ENCODE assay signal across 12 cellular contexts in the genomic region with DNA sequence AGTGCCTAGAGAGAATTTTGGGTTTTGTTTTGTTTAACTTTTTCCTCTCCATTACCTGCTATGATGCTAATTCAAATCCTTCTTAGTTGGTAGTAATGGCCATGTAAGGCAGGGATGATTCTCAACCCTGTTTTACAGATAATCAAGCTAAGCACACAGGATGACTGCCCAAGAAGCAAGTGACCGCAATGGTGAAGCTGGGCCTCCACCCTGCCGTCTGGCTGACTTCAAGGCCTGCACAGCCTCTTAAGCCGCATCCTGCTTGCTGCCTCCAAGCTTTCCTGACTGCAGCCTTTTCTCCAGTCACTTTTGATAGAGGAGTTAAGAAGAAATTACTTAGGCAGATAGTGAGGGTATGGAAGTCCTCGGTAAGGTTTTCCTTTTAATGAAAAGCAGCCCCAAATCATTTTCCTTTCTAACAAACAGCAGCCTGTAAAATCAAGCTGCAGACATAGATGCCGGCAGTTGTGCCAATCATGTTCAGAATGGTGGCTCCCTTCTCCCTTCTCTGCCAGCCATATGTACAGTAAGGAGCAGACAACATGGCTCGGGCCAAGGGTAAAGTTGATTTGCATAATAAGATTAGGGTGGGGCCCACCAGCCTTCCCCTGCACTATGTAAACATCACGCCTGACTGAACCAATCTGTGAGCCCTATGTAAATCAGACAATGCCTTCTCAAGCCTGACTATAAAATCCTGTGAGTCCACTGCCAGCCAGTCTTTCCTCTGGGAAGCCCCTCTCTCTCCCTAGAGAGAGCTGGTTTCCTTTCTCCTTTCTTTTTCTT. TPM values are rescaled to one million over a fixed set of nuclear protein-coding genes. Genes with fewer than 3 reads are reported as not detected.
DNase-seq lines count a peak whose midpoint lies in the region; ATAC-seq, FAIRE-seq and TF ChIP-seq lines count a peak whose summit lies in the region.
"Had no signal": no experiment of that assay in that cellular context is flagged by ENCODE, and none has a peak within 500 bp of the region (broad histone marks: within the 10 kb centered on the region; RNA-seq: fewer than 3 reads in every experiment).

No MANE protein-coding gene starts in this region.

- H3K27ac ChIP-seq in HepG2 (ENCODE audit: extremely low read length, insufficient read depth, low read length) (no peak overlapping the region), right lobe of liver (no peak overlapping the region), endothelial cell of umbilical vein (ENCODE audit: insufficient read depth, low read depth, low read length) (no peak overlapping the region), uterus (peak overlapping the region; percentile 20 to 52), aorta (ENCODE audit: low read depth in 1 of 2, low read length in 2 of 2) (no peak overlapping the region), sigmoid colon (no peak overlapping the region)
- H3K27ac ChIP-seq: C4-2B had no signal

- TF ChIP-seq CTCF in HepG2 (CRISPR knock-in tag; IDR thresholded peaks at IDR 0.05) (no peak), right lobe of liver (IDR thresholded peaks at IDR 0.05) (no peak), endothelial cell of umbilical vein (IDR thresholded peaks at IDR 0.05; ENCODE audit: extremely low read depth in 1 of 2, insufficient read depth in 1 of 2, low read depth in 1 of 2, low read length in 2 of 2) (no peak), uterus (IDR thresholded peaks at IDR 0.05) (no peak), sigmoid colon (IDR thresholded peaks at IDR 0.05) (no peak)

- H3K9me3 Mint-ChIP-seq in activated T-helper 1 cell treated with anti-CD3 and anti-CD28 coated beads, Interleukin-12 subunit alpha, Interleukin-12 subunit beta, Interleukin-2, Interleukin-4 antibody, amounts not matched to agents 30 ng/mL and 10 ng/mL and 1 ng/mL, durations not matched to agents 14 hours and 24 hours and 36 hours = no peaks in the 10 kb centered on the region

- no peak for TF ChIP-seq EP300 in HepG2 (IDR thresholded peaks at IDR 0.05; ENCODE audit: low read depth in 2 of 2, low read length in 2 of 2)
- TF ChIP-seq EP300 in HepG2 (CRISPR knock-in tag; IDR thresholded peaks at IDR 0.05; ENCODE audit: borderline replicate concordance) = no peak
- no peak for TF ChIP-seq EP300 in sigmoid colon (IDR thresholded peaks at IDR 0.05)

- intact Hi-C loops in HepG2 (cut with micrococcal nuclease; ENCODE audit: unreplicated experiment) (no loop called here), right lobe of liver (cut with DNase I) (no loop called here), endothelial cell of umbilical vein (cut with micrococcal nuclease) (no loop called here), uterus (cut with DNase I; ENCODE audit: low total_unique reads) (no loop called here), aorta (cut with DNase I) (no loop called here), sigmoid colon (cut with DNase I) (no loop called here)
- intact Hi-C loops in activated T-helper 1 cell treated with anti-CD3 and anti-CD28 coated beads, Interleukin-12 subunit alpha, Interleukin-12 subunit beta, Interleukin-2, Interleukin-4 antibody, amounts not matched to agents 30 ng/mL and 10 ng/mL and 1 ng/mL, durations not matched to agents 14 hours and 24 hours and 36 hours (cut with micrococcal nuclease) = no loop called here

- no peaks in the 10 kb centered on the region for H3K36me3 Mint-ChIP-seq in activated T-helper 1 cell treated with anti-CD3 and anti-CD28 coated beads, Interleukin-12 subunit alpha, Interleukin-12 subunit beta, Interleukin-2, Interleukin-4 antibody, amounts not matched to agents 30 ng/mL and 10 ng/mL and 1 ng/mL, durations not matched to agents 14 hours and 24 hours and 36 hours (ENCODE audit: low read depth)
- H3K36me3 Mint-ChIP-seq: activated naive CD8-positive, alpha-beta T cell had no signal

- H4K20me1 ChIP-seq in HepG2 (ENCODE audit: insufficient read depth, low read length) (no peaks in the 10 kb centered on the region), endothelial cell of umbilical vein (replicated peaks; ENCODE audit: control insufficient read depth, extremely low read depth, insufficient read depth, low read length) (no peaks in the 10 kb centered on the region)

- TF ChIP-seq RAD21 in HepG2 (CRISPR knock-in tag; IDR thresholded peaks at IDR 0.05) = no peak

- ATAC-seq in HepG2 = peak; percentile 87
- no peak for ATAC-seq in right lobe of liver
- no peak for ATAC-seq in aorta (ENCODE audit: low FRiP score)

- H3K4me2 ChIP-seq in HepG2 (ENCODE audit: low read depth, low read length) (peak overlapping the region; percentile 76), endothelial cell of umbilical vein (ENCODE audit: insufficient read depth, low read length) (no peak overlapping the region)

- no peaks in the 10 kb centered on the region for H3K9me3 ChIP-seq in HepG2 (ENCODE audit: low read length)
- H3K9me3 ChIP-seq in right lobe of liver = no peaks in the 10 kb centered on the region
- no peaks in the 10 kb centered on the region for H3K9me3 ChIP-seq in endothelial cell of umbilical vein (replicated peaks; ENCODE audit: control insufficient read depth, insufficient read depth, low read length)
- H3K9me3 ChIP-seq in uterus = no peaks in the 10 kb centered on the region
- H3K9me3 ChIP-seq in aorta (ENCODE audit: control insufficient read depth, low read length) = no peaks in the 10 kb centered on the region
- no peaks in the 10 kb centered on the region for H3K9me3 ChIP-seq in sigmoid colon

- H2AFZ ChIP-seq in HepG2 (ENCODE audit: low read length) (peak overlapping the region; percentile 59), endothelial cell of umbilical vein (ENCODE audit: low read depth, low read length) (peak overlapping the region; percentile 60)

- POLR2A ChIA-PET in HepG2 (lab: Yijun Ruan, JAX) = interaction anchor here (5.2 kb wide), 1 partner anchor 9 kb away, joined by 40 read pairs; a partner anchor contains a TSS
- POLR2A ChIA-PET in endothelial cell of umbilical vein (lab: Charles Lee) = interaction anchor here (1.3 kb wide), 1 partner anchor 9 kb away, joined by 5 read pairs; a partner anchor contains a TSS

- H3K4me1 Mint-ChIP-seq in activated T-helper 1 cell treated with anti-CD3 and anti-CD28 coated beads, Interleukin-12 subunit alpha, Interleukin-12 subunit beta, Interleukin-2, Interleukin-4 antibody, amounts not matched to agents 30 ng/mL and 10 ng/mL and 1 ng/mL, durations not matched to agents 14 hours and 24 hours and 36 hours (ENCODE audit: low read depth) = no peaks in the 10 kb centered on the region

- WGBS in HepG2 (ENCODE audit: low lambda C conversion rate) = 40% methylated on average over 7 of the region's 7 CpGs
- 76% methylated on average over 6 of the region's 7 CpGs for WGBS in right lobe of liver (ENCODE audit: insufficient coverage, low coverage, low lambda C conversion rate, missing lambda C conversion rate)
- WGBS in aorta, 2 donors = 88 to 93% methylated on average over 7 of the region's 7 CpGs
- WGBS in sigmoid colon, 2 donors = 78 to 80% methylated on average over 7 of the region's 7 CpGs

- peak; percentile 37 for DNase-seq in HepG2 (ENCODE audit: low spot score)
- no peak for DNase-seq in right lobe of liver
- peak; percentile 94 for DNase-seq in NCI-H524 treated with DMSO at 0.1 percent for 48 hours (lab: John Stamatoyannopoulos, UW)
- DNase-seq in endothelial cell of umbilical vein (ENCODE audit: low read depth, low spot score) = peak; percentile 68
- DNase-seq in uterus = no peak
- no peak for DNase-seq in aorta
- DNase-seq in activated T-helper 1 cell treated with anti-CD3 and anti-CD28 coated beads, Interleukin-12 subunit alpha, Interleukin-12 subunit beta, Interleukin-2, Interleukin-4 antibody, amounts not matched to agents 30 ng/mL and 10 ng/mL and 1 ng/mL, durations not matched to agents 14 hours and 24 hours and 36 hours (ENCODE audit: low spot score) = no peak
- no peak for DNase-seq in sigmoid colon
- DNase-seq: H7, left cardiac atrium had no signal

- no peaks in the 10 kb centered on the region for H3K9me1 ChIP-seq in endothelial cell of umbilical vein (replicated peaks; ENCODE audit: control insufficient read depth, extremely low read depth, insufficient read depth, low read length)

- H3K9ac ChIP-seq in HepG2 (ENCODE audit: insufficient read depth, low read depth, low read length) (no peak overlapping the region), endothelial cell of umbilical vein (replicated peaks; ENCODE audit: extremely low read depth, insufficient read depth, low read length) (no peak overlapping the region)

- H3K4me1 ChIP-seq in HepG2 (ENCODE audit: insufficient read depth, low read length) (peaks cover 15% of the 10 kb centered on the region), right lobe of liver (no peaks in the 10 kb centered on the region), endothelial cell of umbilical vein (ENCODE audit: control insufficient read depth, extremely low read depth, insufficient read depth, low read length) (no peaks in the 10 kb centered on the region), uterus (no peaks in the 10 kb centered on the region), aorta (ENCODE audit: control insufficient read depth in 1 of 2, insufficient read depth in 2 of 2, low read length in 2 of 2) (no peaks in the 10 kb centered on the region), sigmoid colon (no peaks in the 10 kb centered on the region)

- no peak for FAIRE-seq in HepG2 (lab: Jason Lieb, UNC)
- FAIRE-seq in endothelial cell of umbilical vein (lab: Jason Lieb, UNC) = no peak

- CTCF ChIA-PET in HepG2 (lab: Yijun Ruan, JAX; ENCODE audit: low intra/inter-chr PET ratio, low total read pairs) = no interaction called here
- CTCF ChIA-PET in endothelial cell of umbilical vein (lab: Charles Lee) = no interaction called here

- TF ChIP-seq POLR2A in HepG2 (IDR thresholded peaks at IDR 0.05; ENCODE audit: insufficient read depth in 1 of 2, low read depth in 2 of 2, low read length in 2 of 2) (0 out of 4 replicates have a peak, but pooled peaks of 1 of the 2 experiments have one; percentile 26), right lobe of liver (IDR thresholded peaks at IDR 0.05) (no peak), endothelial cell of umbilical vein (IDR thresholded peaks at IDR 0.05; ENCODE audit: low read depth, low read length) (no peak), uterus (IDR thresholded peaks at IDR 0.05) (no peak), sigmoid colon (IDR thresholded peaks at IDR 0.05) (no peak)

- no TSS peak for BruUV-seq in HepG2 (replicated peaks; lab: Mats Ljungman, UMichigan)
- BruUV-seq in endothelial cell of umbilical vein (replicated peaks; lab: Mats Ljungman, UMichigan) = no TSS peak

- H3K79me2 ChIP-seq in HepG2 (ENCODE audit: insufficient read depth, low read length) = no peaks in the 10 kb centered on the region
- no peaks in the 10 kb centered on the region for H3K79me2 ChIP-seq in endothelial cell of umbilical vein (ENCODE audit: control insufficient read depth, insufficient read depth, low read length)

- H3K27me3 Mint-ChIP-seq in activated T-helper 1 cell treated with anti-CD3 and anti-CD28 coated beads, Interleukin-12 subunit alpha, Interleukin-12 subunit beta, Interleukin-2, Interleukin-4 antibody, amounts not matched to agents 30 ng/mL and 10 ng/mL and 1 ng/mL, durations not matched to agents 14 hours and 24 hours and 36 hours (ENCODE audit: insufficient read depth) = peaks cover 3% of the 10 kb centered on the region
- H3K27me3 Mint-ChIP-seq: activated naive CD8-positive, alpha-beta T cell had no signal

- no peak overlapping the region for H3K4me3 Mint-ChIP-seq in activated T-helper 1 cell treated with anti-CD3 and anti-CD28 coated beads, Interleukin-12 subunit alpha, Interleukin-12 subunit beta, Interleukin-2, Interleukin-4 antibody, amounts not matched to agents 30 ng/mL and 10 ng/mL and 1 ng/mL, durations not matched to agents 14 hours and 24 hours and 36 hours
- H3K4me3 Mint-ChIP-seq: activated naive CD8-positive, alpha-beta T cell had no signal

- H3K27ac Mint-ChIP-seq in activated T-helper 1 cell treated with anti-CD3 and anti-CD28 coated beads, Interleukin-12 subunit alpha, Interleukin-12 subunit beta, Interleukin-2, Interleukin-4 antibody, amounts not matched to agents 30 ng/mL and 10 ng/mL and 1 ng/mL, durations not matched to agents 14 hours and 24 hours and 36 hours = no peak overlapping the region
- H3K27ac Mint-ChIP-seq: activated naive CD8-positive, alpha-beta T cell had no signal

- dilution Hi-C loops in endothelial cell of umbilical vein (cut with MboI; ENCODE audit: extremely low pct_ligation_motif_present, low sequenced_read_pairs) = no loop called here

- in situ Hi-C loops in HepG2 (cut with HindIII; ENCODE audit: extremely low pct_ligation_motif_present, low pct_unique_long_range_greater_than_20kb) = no loop called here

- no peaks in the 10 kb centered on the region for H3K36me3 ChIP-seq in HepG2 (replicated peaks in 1 of 2; ENCODE audit: control insufficient read depth in 1 of 2, insufficient read depth in 2 of 2, low read length in 2 of 2)
- no peaks in the 10 kb centered on the region for H3K36me3 ChIP-seq in right lobe of liver
- no peaks in the 10 kb centered on the region for H3K36me3 ChIP-seq in endothelial cell of umbilical vein (ENCODE audit: control insufficient read depth in 2 of 2, extremely low read depth in 1 of 2, insufficient read depth in 2 of 2, low read length in 2 of 2)
- no peaks in the 10 kb centered on the region for H3K36me3 ChIP-seq in uterus
- H3K36me3 ChIP-seq in aorta (ENCODE audit: control insufficient read depth in 1 of 2, insufficient read depth in 2 of 2, low read length in 1 of 2) = no peaks in the 10 kb centered on the region
- H3K36me3 ChIP-seq in sigmoid colon = no peaks in the 10 kb centered on the region

- H3K27me3 ChIP-seq in HepG2 (ENCODE audit: control insufficient read depth in 1 of 2, insufficient read depth in 2 of 2, low read length in 2 of 2) (no peaks in the 10 kb centered on the region), right lobe of liver (no peaks in the 10 kb centered on the region), endothelial cell of umbilical vein (ENCODE audit: control insufficient read depth in 2 of 2, insufficient read depth in 2 of 2, low read length in 2 of 2) (no peaks in the 10 kb centered on the region), uterus (no peaks in the 10 kb centered on the region), aorta (ENCODE audit: control insufficient read depth in 1 of 2, insufficient read depth in 2 of 2, low read length in 1 of 2) (no peaks in the 10 kb centered on the region), sigmoid colon (no peaks in the 10 kb centered on the region)

- H3K4me3 ChIP-seq in HepG2 (replicated peaks in 1 of 3; ENCODE audit: insufficient read depth in 1 of 3, low read depth in 2 of 3, low read length in 3 of 3) (peak overlapping the region; percentile 5 to 45 (median 40); a peak in 4 of 6 replicates), right lobe of liver (no peak overlapping the region), endothelial cell of umbilical vein (replicated peaks in 1 of 3; ENCODE audit: insufficient read depth in 1 of 3, low read depth in 1 of 3, low read length in 3 of 3) (no peak overlapping the region), uterus (no peak overlapping the region), aorta (ENCODE audit: low read length in 2 of 2) (no peak overlapping the region), sigmoid colon (no peak overlapping the region)

RNA-seq across cellular contexts. Expression of a gene that starts 8.8 kb away (rescaled TPM):
- total RNA-seq in HepG2 (2016; rRNA removed; fragmentation: Illumina TruSeq; extraction: Trizol) (4.2 and 4.7 TPM in 2 replicates), right lobe of liver (10 to 100 TPM; 18.9 to 29.5 (median 24.4) TPM), endothelial cell of umbilical vein (10.7 and 14.3 TPM in 2 replicates), uterus (10 to 100 TPM in 3 of 4 donors, 1 to 10 TPM in 1; 3.1 to 40.0 (median 17.4) TPM), aorta (10 to 100 TPM; 24.2 to 27.9 TPM), sigmoid colon (10 to 100 TPM in 3 of 4 donors, 1 to 10 TPM in 1; 9.7 to 20.1 (median 14.2) TPM)
- total RNA-seq in HepG2 (2016; cell fraction: cytosol; rRNA removed; fragmentation: Illumina TruSeq; extraction: Trizol; ENCODE audit: low read depth) = 3.1 and 3.7 TPM in 2 replicates
- total RNA-seq in HepG2 (2016; cell fraction: insoluble cytoplasmic fraction; rRNA removed; fragmentation: Illumina TruSeq; extraction: Trizol) = 4.2 and 4.6 TPM in 2 replicates
- total RNA-seq in HepG2 (2016; cell fraction: membrane; rRNA removed; fragmentation: Illumina TruSeq; extraction: Trizol) = 6.8 and 7.1 TPM in 2 replicates
- total RNA-seq in HepG2 (2016; cell fraction: nucleus; rRNA removed; fragmentation: Illumina TruSeq; extraction: Trizol) = 4.9 and 6.3 TPM in 2 replicates
- polyA plus RNA-seq in HepG2 (2011; rRNA removed) (9.5 and 12.4 TPM in 2 replicates), endothelial cell of umbilical vein (9.0 and 11.4 TPM in 2 replicates), aorta (10 to 100 TPM; 25.2 to 25.9 TPM), sigmoid colon (10 to 100 TPM in 1 of 3 donors, 1 to 10 TPM in 2; 8.3 to 12.6 (median 9.9) TPM)
- 5.5 and 9.1 TPM in 2 replicates for polyA plus RNA-seq in HepG2 (2011; cell fraction: cytosol; rRNA removed)
- 2.7 and 3.3 TPM in 2 replicates for polyA plus RNA-seq in HepG2 (2011; cell fraction: nucleus; rRNA removed)
- polyA plus RNA-seq in HepG2 (2012) = 7.0 and 9.5 TPM in 2 replicates
- 6.5 and 7.1 TPM in 2 replicates for polyA plus RNA-seq in HepG2 (2016; cell fraction: cytosol; fragmentation: Illumina TruSeq; extraction: Trizol; ENCODE audit: low read depth)
- 4.9 and 5.4 TPM in 2 replicates for polyA plus RNA-seq in HepG2 (2016; cell fraction: insoluble cytoplasmic fraction; fragmentation: Illumina TruSeq; extraction: Trizol; ENCODE audit: low read depth)
- 7.9 and 8.2 TPM in 2 replicates for polyA plus RNA-seq in HepG2 (2016; cell fraction: membrane; fragmentation: Illumina TruSeq; extraction: Trizol; ENCODE audit: low read depth)
- polyA plus RNA-seq in HepG2 (2016; cell fraction: nucleus; fragmentation: Illumina TruSeq; extraction: Trizol; ENCODE audit: insufficient read depth, low read depth) = 6.4 and 7.2 TPM in 2 replicates
- 1.2 and 3.8 TPM in 2 replicates for polyA minus RNA-seq in HepG2 (2011; rRNA and poly(A)+ RNA removed; ENCODE audit: low replicate concordance)
- 5.8 and 7.9 TPM in 2 replicates for polyA minus RNA-seq in HepG2 (2011; cell fraction: cytosol; rRNA and poly(A)+ RNA removed)
- polyA minus RNA-seq in HepG2 (2011; cell fraction: nucleus; rRNA and poly(A)+ RNA removed) = 11.7 and 11.8 TPM in 2 replicates
- 9.5 and 11.5 TPM in 2 replicates for polyA plus RNA-seq in endothelial cell of umbilical vein (2011; cell fraction: cytosol; rRNA removed)
- 7.0 and 7.9 TPM in 2 replicates for polyA plus RNA-seq in endothelial cell of umbilical vein (2011; cell fraction: nucleus; rRNA removed)
- 8.8 and 12.0 TPM in 2 replicates for polyA plus RNA-seq in endothelial cell of umbilical vein (2012)
- polyA minus RNA-seq in endothelial cell of umbilical vein = 10.8 and 13.0 TPM in 2 replicates
- 1.3 TPM for polyA minus RNA-seq in endothelial cell of umbilical vein (2011; cell fraction: cytosol; rRNA and poly(A)+ RNA removed)
- polyA minus RNA-seq in endothelial cell of umbilical vein (2011; cell fraction: nucleus; rRNA and poly(A)+ RNA removed) = 15.4 and 17.1 TPM in 2 replicates
- 14.2 and 14.5 TPM in 2 replicates for total RNA-seq in activated T-helper 1 cell treated with anti-CD3 and anti-CD28 coated beads, Interleukin-12 subunit alpha, Interleukin-12 subunit beta, Interleukin-2, Interleukin-4 antibody, amounts not matched to agents 30 ng/mL and 10 ng/mL and 1 ng/mL, durations not matched to agents 14 hours and 24 hours and 36 hours

Comparison
In these comparisons a context has a peak if more than half of its experiments do, and no peak if none do; other contexts are left out.
1. DNase-seq: peak in HepG2 (single experiment), NCI-H524 treated with DMSO at 0.1 percent for 48 hours (single experiment) and endothelial cell of umbilical vein (single experiment); none in right lobe of liver (0 of 3), uterus (0 of 2), aorta (0 of 2), activated T-helper 1 cell treated with anti-CD3 and anti-CD28 coated beads, Interleukin-12 subunit alpha, Interleukin-12 subunit beta, Interleukin-2, Interleukin-4 antibody, amounts not matched to agents 30 ng/mL and 10 ng/mL and 1 ng/mL, durations not matched to agents 14 hours and 24 hours and 36 hours (single experiment) and sigmoid colon (single experiment).
2. H3K4me3 ChIP-seq: peak in HepG2 (3 of 3); none in right lobe of liver (0 of 3), endothelial cell of umbilical vein (0 of 3), uterus (0 of 2), aorta (0 of 2) and sigmoid colon (0 of 4).
3. H3K27ac ChIP-seq: peak in uterus (2 of 2); none in HepG2 (single experiment), right lobe of liver (0 of 3), endothelial cell of umbilical vein (single experiment), aorta (0 of 2) and sigmoid colon (0 of 4).